ENCODE assay signal across 15 cellular contexts in genomic region chr4:108113229-108113628, GRCh38. TPM values are rescaled to one million over a fixed set of nuclear protein-coding genes. Genes with fewer than 3 reads are reported as not detected.
A peak's percentile ranks its signal among the peaks of the same experiment; 100 is the strongest.
DNase-seq lines count a peak whose midpoint lies in the region; ATAC-seq, FAIRE-seq and TF ChIP-seq lines count a peak whose summit lies in the region.
"Had no signal": no experiment of that assay in that cellular context is flagged by ENCODE, and none has a peak within 500 bp of the region (broad histone marks: within the 10 kb centered on the region; RNA-seq: fewer than 3 reads in every experiment).

No MANE protein-coding gene starts in this region.

- TF ChIP-seq CTCF in type B pancreatic cell (conservative IDR thresholded peaks at IDR 0.05) (no peak), HepG2 (CRISPR knock-in tag; IDR thresholded peaks at IDR 0.05) (no peak)

- intact Hi-C loops in HepG2 (cut with micrococcal nuclease; ENCODE audit: unreplicated experiment) = no loop called here

- no peak for FAIRE-seq in HepG2 (lab: Jason Lieb, UNC)
- FAIRE-seq: G401.6, islet of Langerhans had no signal

- no peak overlapping the region for H3K4me2 ChIP-seq in HepG2 (ENCODE audit: low read depth, low read length)

- peak; percentile 33 for DNase-seq in stimulated activated CD4-positive, alpha-beta T cell treated with anti-CD3 and anti-CD28 coated beads, Interleukin-12 subunit alpha, Interleukin-12 subunit beta, amount 100 ng/mL, for 4 hours
- no peak for DNase-seq in stimulated activated CD4-positive, alpha-beta T cell treated with anti-CD3 and anti-CD28 coated beads, Interleukin-2, amount 100 ng/mL, for 48 hours
- peak; percentile 45 to 55 for DNase-seq in activated T-cell treated with anti-CD3 and anti-CD28 coated beads, Interleukin-2, amount 50 U/mL, for 72 hours
- DNase-seq in immature natural killer cell (peak; percentile 10 to 29 (median 23)), type B pancreatic cell (ENCODE audit: extremely low spot score, unreplicated experiment) (no peak), HepG2 (ENCODE audit: low spot score) (no peak), C1 segment of cervical spinal cord (lab: John Stamatoyannopoulos, UW) (no peak)
- DNase-seq: ACHN, NCI-H1048, NCI-H774, tibial artery had no signal

- peaks cover 10% of the 10 kb centered on the region for H3K4me1 ChIP-seq in HepG2 (ENCODE audit: insufficient read depth, low read length)
- H3K4me1 ChIP-seq: esophagus muscularis mucosa, tibial artery had no signal

- peaks cover 100% of the 10 kb centered on the region for H3K4me1 Mint-ChIP-seq in activated T-cell treated with anti-CD3 and anti-CD28 coated beads, Interleukin-2, amount 50 U/mL, for 72 hours (ENCODE audit: low read depth)
- peaks cover 90 to 95% of the 10 kb centered on the region in 2 donors for H3K4me1 Mint-ChIP-seq in immature natural killer cell
- peaks cover 68% of the 10 kb centered on the region for H3K4me1 Mint-ChIP-seq in type B pancreatic cell (ENCODE audit: unreplicated experiment)

- H3K9me3 Mint-ChIP-seq in activated T-cell treated with anti-CD3 and anti-CD28 coated beads, Interleukin-2, amount 50 U/mL, for 72 hours = no peaks in the 10 kb centered on the region
- H3K9me3 Mint-ChIP-seq in immature natural killer cell (no peaks in the 10 kb centered on the region), type B pancreatic cell (no peaks in the 10 kb centered on the region)

- no peaks in the 10 kb centered on the region for H3K79me2 ChIP-seq in HepG2 (ENCODE audit: insufficient read depth, low read length)

- H3K27ac ChIP-seq in HepG2 (ENCODE audit: extremely low read length, insufficient read depth, low read length) = no peak overlapping the region
- H3K27ac ChIP-seq: esophagus muscularis mucosa, tibial artery had no signal

- peak overlapping the region; percentile 91 for H3K27ac Mint-ChIP-seq in activated T-cell treated with anti-CD3 and anti-CD28 coated beads, Interleukin-2, amount 50 U/mL, for 72 hours
- peak overlapping the region; percentile 55 to 84 (median 68) for H3K27ac Mint-ChIP-seq in immature natural killer cell
- H3K27ac Mint-ChIP-seq in type B pancreatic cell = no peak overlapping the region

- POLR2A ChIA-PET in HepG2 (lab: Yijun Ruan, JAX) = no interaction called here

- no peak overlapping the region for H3K4me3 ChIP-seq in HepG2 (replicated peaks in 1 of 3; ENCODE audit: insufficient read depth in 1 of 3, low read depth in 2 of 3, low read length in 3 of 3)
- H3K4me3 ChIP-seq: esophagus muscularis mucosa, tibial artery had no signal

- TF ChIP-seq RAD21 in HepG2 (CRISPR knock-in tag; IDR thresholded peaks at IDR 0.05) = no peak

- no peaks in the 10 kb centered on the region for H3K9me3 ChIP-seq in HepG2 (ENCODE audit: low read length)
- H3K9me3 ChIP-seq: esophagus muscularis mucosa, tibial artery had no signal

- H4K20me1 ChIP-seq in HepG2 (ENCODE audit: insufficient read depth, low read length) = no peaks in the 10 kb centered on the region

- no peak for TF ChIP-seq POLR2A in HepG2 (IDR thresholded peaks at IDR 0.05; ENCODE audit: insufficient read depth in 1 of 2, low read depth in 2 of 2, low read length in 2 of 2)

- H3K36me3 ChIP-seq in HepG2 (replicated peaks in 1 of 2; ENCODE audit: control insufficient read depth in 1 of 2, insufficient read depth in 2 of 2, low read length in 2 of 2) = no peaks in the 10 kb centered on the region
- H3K36me3 ChIP-seq: esophagus muscularis mucosa, tibial artery had no signal

- WGBS in HepG2 (ENCODE audit: low lambda C conversion rate) = 38% methylated on average over 5 of the region's 5 CpGs

- peak; percentile 21 to 34 for ATAC-seq in activated T-cell treated with anti-CD3 and anti-CD28 coated beads, Interleukin-2, amount 50 U/mL, for 72 hours (replicated peaks in 1 of 2)
- ATAC-seq in HepG2 (no peak), HG02588 (IDR thresholded peaks at IDR 0.05; ENCODE audit: unreplicated experiment) (no peak)

- H3K27me3 ChIP-seq in HepG2 (ENCODE audit: control insufficient read depth in 1 of 2, insufficient read depth in 2 of 2, low read length in 2 of 2) = no peaks in the 10 kb centered on the region
- H3K27me3 ChIP-seq: esophagus muscularis mucosa had no signal

- H3K27me3 Mint-ChIP-seq in activated T-cell treated with anti-CD3 and anti-CD28 coated beads, Interleukin-2, amount 50 U/mL, for 72 hours (ENCODE audit: low read depth) = no peaks in the 10 kb centered on the region
- H3K27me3 Mint-ChIP-seq in immature natural killer cell (ENCODE audit: low read depth in 3 of 3) (peaks cover 0 to 1% (median 0%) of the 10 kb centered on the region in 3 donors), type B pancreatic cell (peaks cover 42% of the 10 kb centered on the region)

- in situ Hi-C loops in HepG2 (cut with HindIII; ENCODE audit: extremely low pct_ligation_motif_present, low pct_unique_long_range_greater_than_20kb) = no loop called here

- H3K36me3 Mint-ChIP-seq in activated T-cell treated with anti-CD3 and anti-CD28 coated beads, Interleukin-2, amount 50 U/mL, for 72 hours (ENCODE audit: insufficient read depth in 2 of 2) = peaks cover 0 to 15% of the 10 kb centered on the region in 2 donors
- H3K36me3 Mint-ChIP-seq in immature natural killer cell (no peaks in the 10 kb centered on the region), type B pancreatic cell (peaks cover 3% of the 10 kb centered on the region)

- no TSS peak for BruUV-seq in HepG2 (replicated peaks; lab: Mats Ljungman, UMichigan)

- no peak overlapping the region for H3K9ac ChIP-seq in HepG2 (ENCODE audit: insufficient read depth, low read depth, low read length)

- TF ChIP-seq EP300 in HepG2 (IDR thresholded peaks at IDR 0.05; ENCODE audit: low read depth in 2 of 2, low read length in 2 of 2) (no peak), HepG2 (CRISPR knock-in tag; IDR thresholded peaks at IDR 0.05; ENCODE audit: borderline replicate concordance) (no peak)

- H2AFZ ChIP-seq in HepG2 (ENCODE audit: low read length) = no peak overlapping the region

- CTCF ChIA-PET in HepG2 (lab: Yijun Ruan, JAX; ENCODE audit: low intra/inter-chr PET ratio, low total read pairs) = no interaction called here

- H3K4me3 Mint-ChIP-seq in activated T-cell treated with anti-CD3 and anti-CD28 coated beads, Interleukin-2, amount 50 U/mL, for 72 hours = peak overlapping the region; percentile 64 to 87
- peak overlapping the region; percentile 37 to 82 (median 70) for H3K4me3 Mint-ChIP-seq in immature natural killer cell
- peak overlapping the region; percentile 23 for H3K4me3 Mint-ChIP-seq in type B pancreatic cell

TF ChIP-seq in HepG2, 621 proteins besides CTCF, POLR2A, EP300 and RAD21:
- TF ChIP-seq SRSF4 (IDR thresholded peaks at IDR 0.05; ENCODE audit: low read depth, low read length, poor library complexity, severe bottlenecking) (no peak), ZNF253 (CRISPR knock-in tag; IDR thresholded peaks at IDR 0.05; ENCODE audit: borderline replicate concordance) (no peak), CAMTA2 (CRISPR knock-in tag; IDR thresholded peaks at IDR 0.05; ENCODE audit: borderline replicate concordance) (no peak), PHF21A (CRISPR knock-in tag; IDR thresholded peaks at IDR 0.05) (no peak), ZNF501 (CRISPR knock-in tag; IDR thresholded peaks at IDR 0.05) (no peak), ZNF274 (CRISPR knock-in tag; IDR thresholded peaks at IDR 0.05) (no peak), NCOA1 (CRISPR knock-in tag; IDR thresholded peaks at IDR 0.05) (no peak), SNAI1 (CRISPR knock-in tag; IDR thresholded peaks at IDR 0.05; ENCODE audit: borderline replicate concordance) (no peak), ZMAT5 (CRISPR knock-in tag; IDR thresholded peaks at IDR 0.05; ENCODE audit: borderline replicate concordance, low read depth) (no peak)
TF ChIP-seq in HepG2: peak in this region for 0.

RNA-seq across cellular contexts. Expression of gene LEF1, which starts 55.5 kb away (rescaled TPM):
- total RNA-seq in activated T-cell treated with anti-CD3 and anti-CD28 coated beads, Interleukin-2, amount 50 U/mL, for 72 hours = 100 to 1,000 TPM; 130 to 175 TPM
- 10 to 100 TPM; 16.7 to 29.7 (median 28.7) TPM for polyA plus RNA-seq in immature natural killer cell
- total RNA-seq in type B pancreatic cell (ENCODE audit: low replicate concordance) = 14.1 and 66.1 TPM in 2 replicates
- 0.22 and 0.35 TPM in 2 replicates for total RNA-seq in HepG2 (2016; rRNA removed; fragmentation: Illumina TruSeq; extraction: Trizol)
- total RNA-seq in HepG2 (2016; cell fraction: cytosol; rRNA removed; fragmentation: Illumina TruSeq; extraction: Trizol; ENCODE audit: low read depth) = 0.51 and 0.62 TPM in 2 replicates
- 0.12 and 0.32 TPM in 2 replicates for total RNA-seq in HepG2 (2016; cell fraction: insoluble cytoplasmic fraction; rRNA removed; fragmentation: Illumina TruSeq; extraction: Trizol)
- 0.65 TPM in 2 replicates for total RNA-seq in HepG2 (2016; cell fraction: membrane; rRNA removed; fragmentation: Illumina TruSeq; extraction: Trizol)
- total RNA-seq in HepG2 (2016; cell fraction: nucleus; rRNA removed; fragmentation: Illumina TruSeq; extraction: Trizol) = 0.50 and 0.63 TPM in 2 replicates
- 0.29 and 0.31 TPM in 2 replicates for polyA plus RNA-seq in HepG2 (2011; rRNA removed)
- 0.18 and 0.52 TPM in 2 replicates for polyA plus RNA-seq in HepG2 (2011; cell fraction: cytosol; rRNA removed)
- polyA plus RNA-seq in HepG2 (2011; cell fraction: nucleus; rRNA removed) = 0.24 and 0.31 TPM in 2 replicates
- 0.15 and 0.36 TPM in 2 replicates for polyA plus RNA-seq in HepG2 (2012)
- polyA plus RNA-seq in HepG2 (2016; cell fraction: cytosol; fragmentation: Illumina TruSeq; extraction: Trizol; ENCODE audit: low read depth) = 0.42 and 0.57 TPM in 2 replicates
- polyA plus RNA-seq in HepG2 (2016; cell fraction: insoluble cytoplasmic fraction; fragmentation: Illumina TruSeq; extraction: Trizol; ENCODE audit: low read depth) = 0.66 and 0.85 TPM in 2 replicates
- 0.50 and 0.81 TPM in 2 replicates for polyA plus RNA-seq in HepG2 (2016; cell fraction: membrane; fragmentation: Illumina TruSeq; extraction: Trizol; ENCODE audit: low read depth)
- polyA plus RNA-seq in HepG2 (2016; cell fraction: nucleus; fragmentation: Illumina TruSeq; extraction: Trizol; ENCODE audit: insufficient read depth, low read depth) = 0.83 and 1.2 TPM in 2 replicates
- polyA minus RNA-seq in HepG2 (2011; rRNA and poly(A)+ RNA removed; ENCODE audit: low replicate concordance) = 0.33 and 0.78 TPM in 2 replicates
- not detected in 2 replicates for polyA minus RNA-seq in HepG2 (2011; cell fraction: cytosol; rRNA and poly(A)+ RNA removed)
- 0.39 TPM in 1 of 2 replicates, not detected in the other for polyA minus RNA-seq in HepG2 (2011; cell fraction: nucleus; rRNA and poly(A)+ RNA removed)

Comparison
In these comparisons a context has a peak if more than half of its experiments do, and no peak if none do; other contexts are left out.
1. DNase-seq: peak in stimulated activated CD4-positive, alpha-beta T cell treated with anti-CD3 and anti-CD28 coated beads, Interleukin-12 subunit alpha, Interleukin-12 subunit beta, amount 100 ng/mL, for 4 hours (single experiment), activated T-cell treated with anti-CD3 and anti-CD28 coated beads, Interleukin-2, amount 50 U/mL, for 72 hours (2 of 2) and immature natural killer cell (3 of 3); none in stimulated activated CD4-positive, alpha-beta T cell treated with anti-CD3 and anti-CD28 coated beads, Interleukin-2, amount 100 ng/mL, for 48 hours (0 of 2), type B pancreatic cell (single experiment), HepG2 (single experiment) and C1 segment of cervical spinal cord (0 of 14).
2. ATAC-seq: peak in activated T-cell treated with anti-CD3 and anti-CD28 coated beads, Interleukin-2, amount 50 U/mL, for 72 hours (2 of 2); none in HepG2 (single experiment) and HG02588 (single experiment).
3. H3K4me3 Mint-ChIP-seq: peak in every context shown above with its lines; median percentile 76 in activated T-cell treated with anti-CD3 and anti-CD28 coated beads, Interleukin-2, amount 50 U/mL, for 72 hours; 70 in immature natural killer cell; 23 in type B pancreatic cell.